1 cellular context compared by ENCODE assay signal in the genomic region with DNA sequence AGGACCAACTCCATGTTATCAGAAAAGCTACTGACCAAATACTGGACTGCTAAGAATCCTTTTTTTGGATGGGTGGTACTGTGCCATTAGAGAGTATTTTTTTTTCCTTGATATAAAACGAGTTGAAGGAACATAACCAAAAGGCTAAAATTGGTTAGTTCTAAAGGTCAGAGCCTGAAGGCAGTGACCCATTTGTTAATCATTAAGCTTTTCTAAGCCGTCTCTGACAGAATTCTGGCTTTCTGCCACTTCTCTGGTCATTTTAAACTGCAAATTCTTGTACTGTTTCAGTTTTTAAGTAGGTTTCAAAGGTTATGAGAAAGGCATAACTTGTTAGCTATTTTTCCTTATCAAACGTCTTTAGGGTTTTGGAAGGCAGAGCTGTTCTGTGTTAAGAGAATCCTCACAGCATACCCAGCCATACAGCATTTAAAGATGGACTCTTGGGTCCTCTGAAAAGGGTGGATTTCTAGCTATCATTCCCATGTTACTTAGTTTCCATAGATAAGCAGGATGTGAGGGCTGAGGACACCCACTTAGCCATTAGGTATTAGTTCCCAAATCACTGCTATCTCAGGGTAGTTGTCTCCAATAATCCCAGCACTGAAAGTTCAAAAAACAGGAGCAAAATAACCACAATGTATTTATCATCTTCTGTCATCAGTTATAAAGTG.
TF ChIP-seq lines count a peak whose summit lies in the region.

No MANE protein-coding gene starts in this region.

TF ChIP-seq in H1, 55 proteins besides CTCF, POLR2A, EP300 and RAD21 (continued from another document):
- TF ChIP-seq, protein P1, sequence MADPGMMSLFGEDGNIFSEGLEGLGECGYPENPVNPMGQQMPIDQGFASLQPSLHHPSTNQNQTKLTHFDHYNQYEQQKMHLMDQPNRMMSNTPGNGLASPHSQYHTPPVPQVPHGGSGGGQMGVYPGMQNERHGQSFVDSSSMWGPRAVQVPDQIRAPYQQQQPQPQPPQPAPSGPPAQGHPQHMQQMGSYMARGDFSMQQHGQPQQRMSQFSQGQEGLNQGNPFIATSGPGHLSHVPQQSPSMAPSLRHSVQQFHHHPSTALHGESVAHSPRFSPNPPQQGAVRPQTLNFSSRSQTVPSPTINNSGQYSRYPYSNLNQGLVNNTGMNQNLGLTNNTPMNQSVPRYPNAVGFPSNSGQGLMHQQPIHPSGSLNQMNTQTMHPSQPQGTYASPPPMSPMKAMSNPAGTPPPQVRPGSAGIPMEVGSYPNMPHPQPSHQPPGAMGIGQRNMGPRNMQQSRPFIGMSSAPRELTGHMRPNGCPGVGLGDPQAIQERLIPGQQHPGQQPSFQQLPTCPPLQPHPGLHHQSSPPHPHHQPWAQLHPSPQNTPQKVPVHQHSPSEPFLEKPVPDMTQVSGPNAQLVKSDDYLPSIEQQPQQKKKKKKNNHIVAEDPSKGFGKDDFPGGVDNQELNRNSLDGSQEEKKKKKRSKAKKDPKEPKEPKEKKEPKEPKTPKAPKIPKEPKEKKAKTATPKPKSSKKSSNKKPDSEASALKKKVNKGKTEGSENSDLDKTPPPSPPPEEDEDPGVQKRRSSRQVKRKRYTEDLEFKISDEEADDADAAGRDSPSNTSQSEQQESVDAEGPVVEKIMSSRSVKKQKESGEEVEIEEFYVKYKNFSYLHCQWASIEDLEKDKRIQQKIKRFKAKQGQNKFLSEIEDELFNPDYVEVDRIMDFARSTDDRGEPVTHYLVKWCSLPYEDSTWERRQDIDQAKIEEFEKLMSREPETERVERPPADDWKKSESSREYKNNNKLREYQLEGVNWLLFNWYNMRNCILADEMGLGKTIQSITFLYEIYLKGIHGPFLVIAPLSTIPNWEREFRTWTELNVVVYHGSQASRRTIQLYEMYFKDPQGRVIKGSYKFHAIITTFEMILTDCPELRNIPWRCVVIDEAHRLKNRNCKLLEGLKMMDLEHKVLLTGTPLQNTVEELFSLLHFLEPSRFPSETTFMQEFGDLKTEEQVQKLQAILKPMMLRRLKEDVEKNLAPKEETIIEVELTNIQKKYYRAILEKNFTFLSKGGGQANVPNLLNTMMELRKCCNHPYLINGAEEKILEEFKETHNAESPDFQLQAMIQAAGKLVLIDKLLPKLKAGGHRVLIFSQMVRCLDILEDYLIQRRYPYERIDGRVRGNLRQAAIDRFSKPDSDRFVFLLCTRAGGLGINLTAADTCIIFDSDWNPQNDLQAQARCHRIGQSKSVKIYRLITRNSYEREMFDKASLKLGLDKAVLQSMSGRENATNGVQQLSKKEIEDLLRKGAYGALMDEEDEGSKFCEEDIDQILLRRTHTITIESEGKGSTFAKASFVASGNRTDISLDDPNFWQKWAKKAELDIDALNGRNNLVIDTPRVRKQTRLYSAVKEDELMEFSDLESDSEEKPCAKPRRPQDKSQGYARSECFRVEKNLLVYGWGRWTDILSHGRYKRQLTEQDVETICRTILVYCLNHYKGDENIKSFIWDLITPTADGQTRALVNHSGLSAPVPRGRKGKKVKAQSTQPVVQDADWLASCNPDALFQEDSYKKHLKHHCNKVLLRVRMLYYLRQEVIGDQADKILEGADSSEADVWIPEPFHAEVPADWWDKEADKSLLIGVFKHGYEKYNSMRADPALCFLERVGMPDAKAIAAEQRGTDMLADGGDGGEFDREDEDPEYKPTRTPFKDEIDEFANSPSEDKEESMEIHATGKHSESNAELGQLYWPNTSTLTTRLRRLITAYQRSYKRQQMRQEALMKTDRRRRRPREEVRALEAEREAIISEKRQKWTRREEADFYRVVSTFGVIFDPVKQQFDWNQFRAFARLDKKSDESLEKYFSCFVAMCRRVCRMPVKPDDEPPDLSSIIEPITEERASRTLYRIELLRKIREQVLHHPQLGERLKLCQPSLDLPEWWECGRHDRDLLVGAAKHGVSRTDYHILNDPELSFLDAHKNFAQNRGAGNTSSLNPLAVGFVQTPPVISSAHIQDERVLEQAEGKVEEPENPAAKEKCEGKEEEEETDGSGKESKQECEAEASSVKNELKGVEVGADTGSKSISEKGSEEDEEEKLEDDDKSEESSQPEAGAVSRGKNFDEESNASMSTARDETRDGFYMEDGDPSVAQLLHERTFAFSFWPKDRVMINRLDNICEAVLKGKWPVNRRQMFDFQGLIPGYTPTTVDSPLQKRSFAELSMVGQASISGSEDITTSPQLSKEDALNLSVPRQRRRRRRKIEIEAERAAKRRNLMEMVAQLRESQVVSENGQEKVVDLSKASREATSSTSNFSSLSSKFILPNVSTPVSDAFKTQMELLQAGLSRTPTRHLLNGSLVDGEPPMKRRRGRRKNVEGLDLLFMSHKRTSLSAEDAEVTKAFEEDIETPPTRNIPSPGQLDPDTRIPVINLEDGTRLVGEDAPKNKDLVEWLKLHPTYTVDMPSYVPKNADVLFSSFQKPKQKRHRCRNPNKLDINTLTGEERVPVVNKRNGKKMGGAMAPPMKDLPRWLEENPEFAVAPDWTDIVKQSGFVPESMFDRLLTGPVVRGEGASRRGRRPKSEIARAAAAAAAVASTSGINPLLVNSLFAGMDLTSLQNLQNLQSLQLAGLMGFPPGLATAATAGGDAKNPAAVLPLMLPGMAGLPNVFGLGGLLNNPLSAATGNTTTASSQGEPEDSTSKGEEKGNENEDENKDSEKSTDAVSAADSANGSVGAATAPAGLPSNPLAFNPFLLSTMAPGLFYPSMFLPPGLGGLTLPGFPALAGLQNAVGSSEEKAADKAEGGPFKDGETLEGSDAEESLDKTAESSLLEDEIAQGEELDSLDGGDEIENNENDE (IDR thresholded peaks at IDR 0.05; ENCODE audit: insufficient replicate concordance, low read length) = no peak
- no peak for TF ChIP-seq CBX8 (IDR thresholded peaks at IDR 0.05; ENCODE audit: borderline replicate concordance, low read depth, low read length)
- no peak for TF ChIP-seq TEAD4 (IDR thresholded peaks at IDR 0.05; ENCODE audit: low read depth, low read length)
- TF ChIP-seq RXRA (IDR thresholded peaks at IDR 0.05; ENCODE audit: insufficient read depth, low read depth, low read length) = no peak
- no peak for TF ChIP-seq FOSL1 (IDR thresholded peaks at IDR 0.05; ENCODE audit: insufficient read depth, low read depth, low read length)
- no peak for TF ChIP-seq ASH2L (IDR thresholded peaks at IDR 0.05; ENCODE audit: low read length)
- TF ChIP-seq MAX (IDR thresholded peaks at IDR 0.05) = no peak
- no peak for TF ChIP-seq SP1 (IDR thresholded peaks at IDR 0.05; ENCODE audit: low read depth, low read length)
- TF ChIP-seq TBP (IDR thresholded peaks at IDR 0.05; ENCODE audit: low read depth, low read length) = no peak
- no peak for TF ChIP-seq POLR2AphosphoS5 (IDR thresholded peaks at IDR 0.05; ENCODE audit: low read depth, low read length)
- TF ChIP-seq SAP30 (IDR thresholded peaks at IDR 0.05; ENCODE audit: insufficient read depth, insufficient replicate concordance, low read length) = no peak
